Comparison of ENCODE assay signal across 1 cellular context in the genomic region with DNA sequence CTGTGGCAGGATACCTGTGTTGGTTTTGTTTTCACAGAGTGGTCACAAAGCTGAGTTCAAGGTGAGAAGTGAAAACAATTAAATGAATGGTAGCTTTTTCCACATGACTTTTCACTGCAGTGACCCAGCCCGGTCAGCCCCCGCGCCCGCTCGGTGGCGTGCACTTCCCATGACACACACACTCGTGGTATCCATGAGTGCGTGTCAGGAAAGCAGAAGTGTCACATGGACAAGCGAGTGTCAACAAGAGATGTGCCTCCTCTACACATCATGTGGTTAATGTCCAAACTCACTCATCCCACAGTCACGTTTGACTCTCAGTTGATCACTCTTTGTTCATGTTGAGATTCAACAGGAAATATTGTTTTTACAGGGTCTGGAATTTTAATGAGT.
TF ChIP-seq lines count a peak whose summit lies in the region.

No MANE protein-coding gene starts in this region.

TF ChIP-seq in GM12878, 131 proteins besides CTCF, POLR2A, EP300 and RAD21 (continued from another document and continues in another):
- TF ChIP-seq, protein P1, sequence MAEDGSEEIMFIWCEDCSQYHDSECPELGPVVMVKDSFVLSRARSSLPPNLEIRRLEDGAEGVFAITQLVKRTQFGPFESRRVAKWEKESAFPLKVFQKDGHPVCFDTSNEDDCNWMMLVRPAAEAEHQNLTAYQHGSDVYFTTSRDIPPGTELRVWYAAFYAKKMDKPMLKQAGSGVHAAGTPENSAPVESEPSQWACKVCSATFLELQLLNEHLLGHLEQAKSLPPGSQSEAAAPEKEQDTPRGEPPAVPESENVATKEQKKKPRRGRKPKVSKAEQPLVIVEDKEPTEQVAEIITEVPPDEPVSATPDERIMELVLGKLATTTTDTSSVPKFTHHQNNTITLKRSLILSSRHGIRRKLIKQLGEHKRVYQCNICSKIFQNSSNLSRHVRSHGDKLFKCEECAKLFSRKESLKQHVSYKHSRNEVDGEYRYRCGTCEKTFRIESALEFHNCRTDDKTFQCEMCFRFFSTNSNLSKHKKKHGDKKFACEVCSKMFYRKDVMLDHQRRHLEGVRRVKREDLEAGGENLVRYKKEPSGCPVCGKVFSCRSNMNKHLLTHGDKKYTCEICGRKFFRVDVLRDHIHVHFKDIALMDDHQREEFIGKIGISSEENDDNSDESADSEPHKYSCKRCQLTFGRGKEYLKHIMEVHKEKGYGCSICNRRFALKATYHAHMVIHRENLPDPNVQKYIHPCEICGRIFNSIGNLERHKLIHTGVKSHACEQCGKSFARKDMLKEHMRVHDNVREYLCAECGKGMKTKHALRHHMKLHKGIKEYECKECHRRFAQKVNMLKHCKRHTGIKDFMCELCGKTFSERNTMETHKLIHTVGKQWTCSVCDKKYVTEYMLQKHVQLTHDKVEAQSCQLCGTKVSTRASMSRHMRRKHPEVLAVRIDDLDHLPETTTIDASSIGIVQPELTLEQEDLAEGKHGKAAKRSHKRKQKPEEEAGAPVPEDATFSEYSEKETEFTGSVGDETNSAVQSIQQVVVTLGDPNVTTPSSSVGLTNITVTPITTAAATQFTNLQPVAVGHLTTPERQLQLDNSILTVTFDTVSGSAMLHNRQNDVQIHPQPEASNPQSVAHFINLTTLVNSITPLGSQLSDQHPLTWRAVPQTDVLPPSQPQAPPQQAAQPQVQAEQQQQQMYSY (CRISPR knock-in tag; IDR thresholded peaks at IDR 0.05) = no peak; the same call in 1 of the 2 replicates
- no peak; the same call in 1 of the 2 replicates for TF ChIP-seq POLR2AphosphoS5 (IDR thresholded peaks at IDR 0.05; ENCODE audit: low read length)
- peak; percentile 93 for TF ChIP-seq NFIC (IDR thresholded peaks at IDR 0.05; ENCODE audit: low read depth, low read length)
- peak; percentile 72 for TF ChIP-seq RELA (IDR thresholded peaks at IDR 0.05; ENCODE audit: borderline replicate concordance, partially characterized antibody)
- TF ChIP-seq ZNF24 (IDR thresholded peaks at IDR 0.05) = peak; percentile 65; the same call in 1 of the 2 replicates
- no peak for TF ChIP-seq IRF3 (IDR thresholded peaks at IDR 0.05)
- no peak for TF ChIP-seq HDAC2 (IDR thresholded peaks at IDR 0.05)
- TF ChIP-seq CEBPZ (IDR thresholded peaks at IDR 0.05; ENCODE audit: low read depth, low read length) = no peak
- TF ChIP-seq ATF7 (IDR thresholded peaks at IDR 0.05; ENCODE audit: low read depth) = peak; percentile 94
- TF ChIP-seq, protein P2, sequence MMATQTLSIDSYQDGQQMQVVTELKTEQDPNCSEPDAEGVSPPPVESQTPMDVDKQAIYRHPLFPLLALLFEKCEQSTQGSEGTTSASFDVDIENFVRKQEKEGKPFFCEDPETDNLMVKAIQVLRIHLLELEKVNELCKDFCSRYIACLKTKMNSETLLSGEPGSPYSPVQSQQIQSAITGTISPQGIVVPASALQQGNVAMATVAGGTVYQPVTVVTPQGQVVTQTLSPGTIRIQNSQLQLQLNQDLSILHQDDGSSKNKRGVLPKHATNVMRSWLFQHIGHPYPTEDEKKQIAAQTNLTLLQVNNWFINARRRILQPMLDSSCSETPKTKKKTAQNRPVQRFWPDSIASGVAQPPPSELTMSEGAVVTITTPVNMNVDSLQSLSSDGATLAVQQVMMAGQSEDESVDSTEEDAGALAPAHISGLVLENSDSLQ (IDR thresholded peaks at IDR 0.05) = peak; percentile 68; the same call in 1 of the 2 replicates
- no peak for TF ChIP-seq E2F4 (IDR thresholded peaks at IDR 0.05; ENCODE audit: low read depth, low read length)
- no peak for TF ChIP-seq CBX3 (IDR thresholded peaks at IDR 0.05; ENCODE audit: borderline replicate concordance, low read depth)
- no peak for TF ChIP-seq TAF1 (IDR thresholded peaks at IDR 0.05; ENCODE audit: borderline replicate concordance, low read depth, low read length)
- TF ChIP-seq LARP7 (IDR thresholded peaks at IDR 0.05) = no peak; the same call in 1 of the 2 replicates
- peak; percentile 71 for TF ChIP-seq IRF4 (IDR thresholded peaks at IDR 0.05; ENCODE audit: low read depth, low read length)
- TF ChIP-seq, protein P3, sequence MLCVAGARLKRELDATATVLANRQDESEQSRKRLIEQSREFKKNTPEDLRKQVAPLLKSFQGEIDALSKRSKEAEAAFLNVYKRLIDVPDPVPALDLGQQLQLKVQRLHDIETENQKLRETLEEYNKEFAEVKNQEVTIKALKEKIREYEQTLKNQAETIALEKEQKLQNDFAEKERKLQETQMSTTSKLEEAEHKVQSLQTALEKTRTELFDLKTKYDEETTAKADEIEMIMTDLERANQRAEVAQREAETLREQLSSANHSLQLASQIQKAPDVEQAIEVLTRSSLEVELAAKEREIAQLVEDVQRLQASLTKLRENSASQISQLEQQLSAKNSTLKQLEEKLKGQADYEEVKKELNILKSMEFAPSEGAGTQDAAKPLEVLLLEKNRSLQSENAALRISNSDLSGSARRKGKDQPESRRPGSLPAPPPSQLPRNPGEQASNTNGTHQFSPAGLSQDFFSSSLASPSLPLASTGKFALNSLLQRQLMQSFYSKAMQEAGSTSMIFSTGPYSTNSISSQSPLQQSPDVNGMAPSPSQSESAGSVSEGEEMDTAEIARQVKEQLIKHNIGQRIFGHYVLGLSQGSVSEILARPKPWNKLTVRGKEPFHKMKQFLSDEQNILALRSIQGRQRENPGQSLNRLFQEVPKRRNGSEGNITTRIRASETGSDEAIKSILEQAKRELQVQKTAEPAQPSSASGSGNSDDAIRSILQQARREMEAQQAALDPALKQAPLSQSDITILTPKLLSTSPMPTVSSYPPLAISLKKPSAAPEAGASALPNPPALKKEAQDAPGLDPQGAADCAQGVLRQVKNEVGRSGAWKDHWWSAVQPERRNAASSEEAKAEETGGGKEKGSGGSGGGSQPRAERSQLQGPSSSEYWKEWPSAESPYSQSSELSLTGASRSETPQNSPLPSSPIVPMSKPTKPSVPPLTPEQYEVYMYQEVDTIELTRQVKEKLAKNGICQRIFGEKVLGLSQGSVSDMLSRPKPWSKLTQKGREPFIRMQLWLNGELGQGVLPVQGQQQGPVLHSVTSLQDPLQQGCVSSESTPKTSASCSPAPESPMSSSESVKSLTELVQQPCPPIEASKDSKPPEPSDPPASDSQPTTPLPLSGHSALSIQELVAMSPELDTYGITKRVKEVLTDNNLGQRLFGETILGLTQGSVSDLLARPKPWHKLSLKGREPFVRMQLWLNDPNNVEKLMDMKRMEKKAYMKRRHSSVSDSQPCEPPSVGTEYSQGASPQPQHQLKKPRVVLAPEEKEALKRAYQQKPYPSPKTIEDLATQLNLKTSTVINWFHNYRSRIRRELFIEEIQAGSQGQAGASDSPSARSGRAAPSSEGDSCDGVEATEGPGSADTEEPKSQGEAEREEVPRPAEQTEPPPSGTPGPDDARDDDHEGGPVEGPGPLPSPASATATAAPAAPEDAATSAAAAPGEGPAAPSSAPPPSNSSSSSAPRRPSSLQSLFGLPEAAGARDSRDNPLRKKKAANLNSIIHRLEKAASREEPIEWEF (IDR thresholded peaks at IDR 0.05; ENCODE audit: insufficient replicate concordance, low read depth, low read length) = no peak
- peak; percentile 91 for TF ChIP-seq BCL11A (IDR thresholded peaks at IDR 0.05; ENCODE audit: low read depth, low read length)
- peak; percentile 86 for TF ChIP-seq TCF3 (IDR thresholded peaks at IDR 0.05; ENCODE audit: borderline replicate concordance, insufficient read depth, low read depth, low read length)
- 0 out of 2 replicates have a peak, but pooled peaks have one; percentile 31 for TF ChIP-seq HCFC1 (IDR thresholded peaks at IDR 0.05; ENCODE audit: low read length)
- TF ChIP-seq MTA2 (IDR thresholded peaks at IDR 0.05; ENCODE audit: low read depth) = peak; percentile 98
- TF ChIP-seq PAX8 (IDR thresholded peaks at IDR 0.05) = no peak
- TF ChIP-seq TARDBP (IDR thresholded peaks at IDR 0.05; ENCODE audit: borderline replicate concordance) = 0 out of 2 replicates have a peak, but pooled peaks have one; percentile 28
- TF ChIP-seq ZSCAN29 (IDR thresholded peaks at IDR 0.05) = 0 out of 2 replicates have a peak, but pooled peaks have one; percentile 6
- TF ChIP-seq SMAD1 (IDR thresholded peaks at IDR 0.05; ENCODE audit: low read depth, partially characterized antibody) = peak; percentile 77
- no peak for TF ChIP-seq BRCA1 (IDR thresholded peaks at IDR 0.05; ENCODE audit: low read depth, low read length)
- no peak for TF ChIP-seq SIX5 (IDR thresholded peaks at IDR 0.05; ENCODE audit: low read depth, low read length, severe bottlenecking)
- TF ChIP-seq CHD4 (IDR thresholded peaks at IDR 0.05) = no peak
- TF ChIP-seq RAD51 (IDR thresholded peaks at IDR 0.05) = peak; percentile 95
- TF ChIP-seq ASH2L (IDR thresholded peaks at IDR 0.05; ENCODE audit: borderline replicate concordance, low read depth) = no peak
- TF ChIP-seq BACH1 (IDR thresholded peaks at IDR 0.05; ENCODE audit: borderline replicate concordance) = peak; percentile 96
- TF ChIP-seq CHD2 (IDR thresholded peaks at IDR 0.05; ENCODE audit: borderline replicate concordance, low read depth, low read length) = peak; percentile 90
- TF ChIP-seq ZBTB33 (IDR thresholded peaks at IDR 0.05) = no peak
- TF ChIP-seq HDAC6 (IDR thresholded peaks at IDR 0.05; ENCODE audit: unreplicated experiment) = no peak
- no peak for TF ChIP-seq ZBTB40 (IDR thresholded peaks at IDR 0.05; ENCODE audit: borderline replicate concordance)
